ENCODE assay signal across 22 cellular contexts in genomic region chr1:27682351-27682944, GRCh38.
"Had no signal": no experiment of that assay in that cellular context is flagged by ENCODE, and none has a peak within 500 bp of the region (broad histone marks: within the 10 kb centered on the region; RNA-seq: fewer than 3 reads in every experiment).

No MANE protein-coding gene starts in this region.

- H3K4me3 Mint-ChIP-seq: activated naive CD4-positive, alpha-beta T cell treated with anti-CD3 and anti-CD28 coated beads, Interleukin-2, amount 50 U/mL, for 24 hours; mesothelial cell of epicardium; nephron progenitor cell; stimulated activated naive CD8-positive, alpha-beta T cell treated with anti-CD3 and anti-CD28 coated beads, Interleukin-15, Interleukin-2, amounts not matched to agents 100 ng/mL and 50 ng/mL, for 24 hours had no signal

- H3K27me3 ChIP-seq: ascending aorta, breast epithelium, right atrium auricular region, suprapubic skin, transverse colon had no signal

- H3K4me1 ChIP-seq: ascending aorta, breast epithelium, lower lobe of right lung, right atrium auricular region, transverse colon had no signal

- H3K4me1 Mint-ChIP-seq: activated naive CD4-positive, alpha-beta T cell treated with anti-CD3 and anti-CD28 coated beads, Interleukin-2, amount 50 U/mL, for 24 hours; mesothelial cell of epicardium had no signal

- H3K27ac Mint-ChIP-seq: activated naive CD4-positive, alpha-beta T cell treated with anti-CD3 and anti-CD28 coated beads, Interleukin-2, amount 50 U/mL, for 24 hours; mesothelial cell of epicardium; nephron progenitor cell; stimulated activated naive CD8-positive, alpha-beta T cell treated with anti-CD3 and anti-CD28 coated beads, Interleukin-15, Interleukin-2, amounts not matched to agents 100 ng/mL and 50 ng/mL, for 24 hours had no signal

- ATAC-seq: esophagus mucosa, left cardiac atrium, lower lobe of right lung had no signal

- H3K36me3 ChIP-seq: ascending aorta, breast epithelium, lower lobe of right lung, right atrium auricular region, suprapubic skin, transverse colon had no signal

- H3K27me3 Mint-ChIP-seq: activated naive CD4-positive, alpha-beta T cell treated with anti-CD3 and anti-CD28 coated beads, Interleukin-2, amount 50 U/mL, for 24 hours; stimulated activated naive CD8-positive, alpha-beta T cell treated with anti-CD3 and anti-CD28 coated beads, Interleukin-15, Interleukin-2, amounts not matched to agents 100 ng/mL and 50 ng/mL, for 24 hours had no signal

- H3K4me3 ChIP-seq: ascending aorta, breast epithelium, lower lobe of right lung, right atrium auricular region, suprapubic skin, transverse colon had no signal

- H3K27ac ChIP-seq: ascending aorta, breast epithelium, lower lobe of right lung, right atrium auricular region, suprapubic skin, transverse colon, VCaP had no signal

- DNase-seq: activated CD4-positive, alpha-beta T cell treated with anti-CD3 and anti-CD28 coated beads, Interleukin-2, amount 50 U/mL, for 1 hour; activated CD4-positive, CD25-positive, alpha-beta regulatory T cell treated with anti-CD3 and anti-CD28 coated beads, Interleukin-2, amount 50 U/mL, for 72 hours; activated CD8-positive, alpha-beta memory T cell treated with anti-CD3 and anti-CD28 coated beads, Interleukin-2, amount 50 U/mL, for 4 hours; activated effector memory CD4-positive, alpha-beta T cell treated with anti-CD3 and anti-CD28 coated beads, Interleukin-2, amount 50 U/mL, for 16 hours; activated T-cell treated with anti-CD3 and anti-CD28 coated beads, Interleukin-2, amount 50 U/mL, for 48 hours; cerebellar nuclear complex; effector CD8-positive, alpha-beta T cell; left cardiac atrium; lower lobe of right lung; nephron progenitor cell; nucleus accumbens; T1000; transverse colon had no signal
